In genomic region chrX:53798281-53798680, GRCh38 we compare ENCODE assay signal across 27 cellular contexts.
"Had no signal": no experiment of that assay in that cellular context is flagged by ENCODE, and none has a peak within 500 bp of the region (broad histone marks: within the 10 kb centered on the region; RNA-seq: fewer than 3 reads in every experiment).

No MANE protein-coding gene starts in this region.

- H3K27ac Mint-ChIP-seq: activated naive CD8-positive, alpha-beta T cell; naive thymus-derived CD8-positive, alpha-beta T cell; neural progenitor cell; T-cell; T-helper 2 cell treated with Interferon-gamma antibody and Interleukin-4, amounts not matched to agents 5 μg/mL and 100 μg/mL, for 36 hours had no signal

- H3K9me3 ChIP-seq: lower lobe of right lung, sigmoid colon, testis, transverse colon had no signal

- DNase-seq: activated CD4-positive, alpha-beta T cell treated with anti-CD3 and anti-CD28 coated beads for 48 hours; activated CD4-positive, alpha-beta T cell treated with anti-CD3 and anti-CD28 coated beads, Interleukin-2, amount 50 U/mL, for 48 hours; activated effector memory CD4-positive, alpha-beta T cell treated with Interleukin-2 at 50 U/mL for 16 hours; activated naive CD4-positive, alpha-beta T cell treated with Interleukin-2 at 50 U/mL for 16 hours; activated T-cell treated with anti-CD3 and anti-CD28 coated beads, Interleukin-2, amount 50 U/mL, for 48 hours; brain microvascular endothelial cell; left lung; lower lobe of right lung; mesenchymal stem cell; naive thymus-derived CD8-positive, alpha-beta T cell; occipital lobe; psoas muscle; sigmoid colon; small intestine; stimulated activated CD4-positive, alpha-beta T cell treated with anti-CD3 and anti-CD28 coated beads, Interleukin-4, amount 100 ng/mL, for 24 hours; stimulated activated naive CD4-positive, alpha-beta T cell; T-cell; testis; transverse colon had no signal

- H3K36me3 Mint-ChIP-seq: activated naive CD8-positive, alpha-beta T cell; neural progenitor cell; T-cell had no signal

- H3K36me3 ChIP-seq: ascending aorta, brain microvascular endothelial cell, esophagus muscularis mucosa, left lung, lower lobe of right lung, neural progenitor cell, sigmoid colon, transverse colon had no signal

- H3K4me3 Mint-ChIP-seq: activated naive CD8-positive, alpha-beta T cell; naive thymus-derived CD8-positive, alpha-beta T cell; neural progenitor cell; T-cell; T-helper 2 cell treated with Interferon-gamma antibody and Interleukin-4, amounts not matched to agents 5 μg/mL and 100 μg/mL, for 36 hours had no signal

- H3K27me3 ChIP-seq: ascending aorta, brain microvascular endothelial cell, esophagus muscularis mucosa, left lung, neural progenitor cell, sigmoid colon, testis, transverse colon had no signal

- H3K27ac ChIP-seq: ascending aorta, brain microvascular endothelial cell, esophagus muscularis mucosa, left lung, lower lobe of right lung, neural progenitor cell, parathyroid adenoma, psoas muscle, sigmoid colon, testis, transverse colon had no signal

- H3K4me3 ChIP-seq: ascending aorta, esophagus muscularis mucosa, left lung, lower lobe of right lung, neural progenitor cell, psoas muscle, sigmoid colon, testis, transverse colon had no signal

- H3K4me1 ChIP-seq: ascending aorta, esophagus muscularis mucosa, left lung, lower lobe of right lung, neural progenitor cell, parathyroid adenoma, psoas muscle, sigmoid colon, testis, transverse colon had no signal

- FAIRE-seq: frontal cortex, islet of Langerhans, small intestine had no signal

- ATAC-seq: left lung; lower lobe of right lung; naive thymus-derived CD8-positive, alpha-beta T cell; psoas muscle; T-cell had no signal

- H3K27me3 Mint-ChIP-seq: activated naive CD8-positive, alpha-beta T cell; naive thymus-derived CD8-positive, alpha-beta T cell had no signal
